In the genomic region with DNA sequence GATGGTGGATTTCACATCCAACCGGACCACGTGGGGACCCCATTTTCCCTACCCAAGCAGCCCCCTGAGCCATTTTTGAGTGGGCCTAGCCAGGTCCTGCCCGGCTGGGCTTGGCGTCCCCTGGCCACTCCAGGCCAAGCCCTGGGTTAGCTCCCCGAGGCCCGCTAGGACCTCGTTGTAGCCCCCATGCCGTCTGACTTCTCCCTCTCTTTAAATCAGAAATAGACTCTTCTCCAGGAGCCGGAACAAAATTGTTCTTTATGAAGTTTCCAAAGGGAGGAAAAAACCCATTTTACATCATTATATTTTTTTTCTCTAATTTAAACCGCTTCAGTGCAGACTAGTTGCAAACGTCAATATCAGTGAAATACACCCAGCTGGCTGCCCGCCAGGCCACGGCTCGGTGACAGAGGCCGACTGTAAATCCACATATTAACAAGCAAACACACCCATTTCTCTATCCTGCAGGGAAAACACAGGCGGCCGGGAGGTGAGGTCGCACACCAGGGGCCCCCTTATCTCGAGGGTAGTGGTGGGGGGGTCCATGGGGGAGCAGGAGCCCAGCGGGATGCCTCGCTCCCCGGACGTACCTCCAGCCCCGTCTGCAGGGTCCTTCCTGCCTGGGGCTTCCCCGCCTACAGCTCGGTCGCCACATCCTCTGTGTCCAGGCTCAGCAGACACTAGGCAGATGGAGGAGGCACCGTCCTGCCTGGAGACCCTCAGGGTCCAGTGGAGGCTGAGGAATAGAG, we compare ENCODE assay signal across 8 cellular contexts.
DNase-seq lines count a peak whose midpoint lies in the region; ATAC-seq and TF ChIP-seq lines count a peak whose summit lies in the region.

No MANE protein-coding gene starts in this region.

- H3K27me3 ChIP-seq in subcutaneous abdominal adipose tissue (ENCODE audit: control insufficient read depth in 5 of 5, insufficient read depth in 4 of 5, low read length in 5 of 5), result peaks cover 0 to 25% (median 8%) of the 10 kb centered on the region in 5 donors

- POLR2A ChIA-PET in HEK293 (lab: Yijun Ruan, JAX), result no interaction called here

- CTCF ChIA-PET in HEK293 (lab: Yijun Ruan, JAX), result no interaction called here

- DNase-seq in T-helper 9 cell, result peak; percentile 20
- DNase-seq in foreskin fibroblast, result peak; percentile 23 to 64
- no peak for DNase-seq in stimulated activated CD4-positive, alpha-beta T cell treated with anti-CD3 and anti-CD28 coated beads, Interleukin-2, amount 100 ng/mL, for 48 hours
- DNase-seq in ACHN, result no peak

- peak overlapping the region; percentile 16 for H3K4me3 ChIP-seq in HEK293 (ENCODE audit: low read depth, low read length)
- no peak overlapping the region for H3K4me3 ChIP-seq in foreskin fibroblast (ENCODE audit: low read depth in 1 of 2, low read length in 2 of 2)
- peak overlapping the region in 3 of 5 donors; percentile 36 to 53 (median 49) for H3K4me3 ChIP-seq in subcutaneous abdominal adipose tissue (ENCODE audit: low read depth in 1 of 5, low read length in 5 of 5)

- TF ChIP-seq CTCF in C4-2B (conservative IDR thresholded peaks at IDR 0.05) (no peak), HEK293 (tag by site-specific recombination; IDR thresholded peaks at IDR 0.05) (no peak), foreskin fibroblast (IDR thresholded peaks at IDR 0.05; ENCODE audit: low read depth, low read length) (no peak)

- H3K4me1 ChIP-seq in HEK293 (ENCODE audit: control insufficient read depth, insufficient read depth, low read length) (peaks cover 2% of the 10 kb centered on the region; the same call in 1 of the 2 replicates), subcutaneous abdominal adipose tissue (ENCODE audit: control insufficient read depth in 5 of 5, insufficient read depth in 5 of 5, low read length in 5 of 5) (peaks cover 1 to 29% (median 21%) of the 10 kb centered on the region in 5 donors)

- ATAC-seq in GM19467 (IDR thresholded peaks at IDR 0.05; ENCODE audit: unreplicated experiment), result no peak

- peak overlapping the region in 1 of 5 donors; percentile 42 for H3K9ac ChIP-seq in subcutaneous abdominal adipose tissue (ENCODE audit: low read length in 5 of 5)

- peak overlapping the region; percentile 70 for H3K27ac ChIP-seq in C4-2B
- H3K27ac ChIP-seq in HEK293 (ENCODE audit: extremely low read depth, low read depth, low read length), result no peak overlapping the region; the same call in 1 of the 2 replicates
- no peak overlapping the region for H3K27ac ChIP-seq in subcutaneous abdominal adipose tissue (ENCODE audit: low read depth, low read length)

- H3K36me3 ChIP-seq in HEK293 (ENCODE audit: control insufficient read depth in 2 of 2, insufficient read depth in 1 of 2, low read length in 2 of 2) (no peaks in the 10 kb centered on the region), subcutaneous abdominal adipose tissue (ENCODE audit: control insufficient read depth in 5 of 5, insufficient read depth in 5 of 5, low read length in 5 of 5) (peaks cover 0 to 8% (median 0%) of the 10 kb centered on the region in 5 donors)

- in situ Hi-C loops in ACHN (cut with HindIII; ENCODE audit: low pct_ligation_motif_present, low pct_unique_long_range_greater_than_20kb, low sequenced_read_pairs), result no loop called here

- H3K9me3 ChIP-seq in HEK293 (ENCODE audit: control insufficient read depth, insufficient read depth, low read depth, low read length) (no peaks in the 10 kb centered on the region), subcutaneous abdominal adipose tissue (ENCODE audit: control insufficient read depth in 5 of 5, low read length in 5 of 5) (no peaks in the 10 kb centered on the region)

TF ChIP-seq in HEK293, 187 proteins besides CTCF, POLR2A, EP300 and RAD21 (continues in another document):
- peak; percentile 44; the same call in 1 of the 2 replicates for TF ChIP-seq ZNF664 (tag by site-specific recombination; IDR thresholded peaks at IDR 0.05)
- TF ChIP-seq ZSCAN16 (tag by site-specific recombination; IDR thresholded peaks at IDR 0.05), result peak; percentile 77; the same call in 1 of the 2 replicates
- TF ChIP-seq WT1 (tag by site-specific recombination; IDR thresholded peaks at IDR 0.05), result 0 out of 2 replicates have a peak, but pooled peaks have one; percentile 32
- TF ChIP-seq GLIS2 (tag by site-specific recombination; IDR thresholded peaks at IDR 0.05), result peak; percentile 77
- TF ChIP-seq ZEB2 (tag by site-specific recombination; IDR thresholded peaks at IDR 0.05), result 0 out of 2 replicates have a peak, but pooled peaks have one; percentile 38
- peak; percentile 65; the same call in 1 of the 2 replicates for TF ChIP-seq KLF9 (tag by site-specific recombination; IDR thresholded peaks at IDR 0.05; ENCODE audit: low read depth)
- TF ChIP-seq FEZF1 (tag by site-specific recombination; IDR thresholded peaks at IDR 0.05), result peak; percentile 46; the same call in 1 of the 2 replicates
- TF ChIP-seq, protein P1, sequence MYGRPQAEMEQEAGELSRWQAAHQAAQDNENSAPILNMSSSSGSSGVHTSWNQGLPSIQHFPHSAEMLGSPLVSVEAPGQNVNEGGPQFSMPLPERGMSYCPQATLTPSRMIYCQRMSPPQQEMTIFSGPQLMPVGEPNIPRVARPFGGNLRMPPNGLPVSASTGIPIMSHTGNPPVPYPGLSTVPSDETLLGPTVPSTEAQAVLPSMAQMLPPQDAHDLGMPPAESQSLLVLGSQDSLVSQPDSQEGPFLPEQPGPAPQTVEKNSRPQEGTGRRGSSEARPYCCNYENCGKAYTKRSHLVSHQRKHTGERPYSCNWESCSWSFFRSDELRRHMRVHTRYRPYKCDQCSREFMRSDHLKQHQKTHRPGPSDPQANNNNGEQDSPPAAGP (tag by site-specific recombination; IDR thresholded peaks at IDR 0.05), result peak; percentile 55; the same call in 1 of the 2 replicates
- peak; percentile 65; the same call in 1 of the 2 replicates for TF ChIP-seq ZNF398 (tag by site-specific recombination; IDR thresholded peaks at IDR 0.05)
- TF ChIP-seq IKZF3 (tag by site-specific recombination; IDR thresholded peaks at IDR 0.05), result peak; percentile 60
- no peak for TF ChIP-seq ZNF121 (tag by site-specific recombination; IDR thresholded peaks at IDR 0.05)
- no peak for TF ChIP-seq ZBTB21 (tag by site-specific recombination; IDR thresholded peaks at IDR 0.05)
- peak; percentile 55; the same call in 1 of the 2 replicates for TF ChIP-seq SP7 (tag by site-specific recombination; IDR thresholded peaks at IDR 0.05)
- TF ChIP-seq KLF10 (tag by site-specific recombination; IDR thresholded peaks at IDR 0.05), result peak; percentile 63; the same call in 1 of the 2 replicates
- TF ChIP-seq ZNF16 (tag by site-specific recombination; IDR thresholded peaks at IDR 0.05; ENCODE audit: low read depth), result no peak
- 0 out of 2 replicates have a peak, but pooled peaks have one; percentile 36 for TF ChIP-seq ZXDB (tag by site-specific recombination; IDR thresholded peaks at IDR 0.05)
- peak; percentile 24; the same call in 1 of the 2 replicates for TF ChIP-seq ZBTB8A (tag by site-specific recombination; IDR thresholded peaks at IDR 0.05)
- TF ChIP-seq, protein P2, sequence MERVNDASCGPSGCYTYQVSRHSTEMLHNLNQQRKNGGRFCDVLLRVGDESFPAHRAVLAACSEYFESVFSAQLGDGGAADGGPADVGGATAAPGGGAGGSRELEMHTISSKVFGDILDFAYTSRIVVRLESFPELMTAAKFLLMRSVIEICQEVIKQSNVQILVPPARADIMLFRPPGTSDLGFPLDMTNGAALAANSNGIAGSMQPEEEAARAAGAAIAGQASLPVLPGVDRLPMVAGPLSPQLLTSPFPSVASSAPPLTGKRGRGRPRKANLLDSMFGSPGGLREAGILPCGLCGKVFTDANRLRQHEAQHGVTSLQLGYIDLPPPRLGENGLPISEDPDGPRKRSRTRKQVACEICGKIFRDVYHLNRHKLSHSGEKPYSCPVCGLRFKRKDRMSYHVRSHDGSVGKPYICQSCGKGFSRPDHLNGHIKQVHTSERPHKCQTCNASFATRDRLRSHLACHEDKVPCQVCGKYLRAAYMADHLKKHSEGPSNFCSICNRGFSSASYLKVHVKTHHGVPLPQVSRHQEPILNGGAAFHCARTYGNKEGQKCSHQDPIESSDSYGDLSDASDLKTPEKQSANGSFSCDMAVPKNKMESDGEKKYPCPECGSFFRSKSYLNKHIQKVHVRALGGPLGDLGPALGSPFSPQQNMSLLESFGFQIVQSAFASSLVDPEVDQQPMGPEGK (tag by site-specific recombination; IDR thresholded peaks at IDR 0.05), result peak; percentile 69
- no peak for TF ChIP-seq ZNF837 (tag by site-specific recombination; IDR thresholded peaks at IDR 0.05)
- TF ChIP-seq EGR2 (tag by site-specific recombination; IDR thresholded peaks at IDR 0.05; ENCODE audit: low read depth), result no peak
- TF ChIP-seq, protein P3, sequence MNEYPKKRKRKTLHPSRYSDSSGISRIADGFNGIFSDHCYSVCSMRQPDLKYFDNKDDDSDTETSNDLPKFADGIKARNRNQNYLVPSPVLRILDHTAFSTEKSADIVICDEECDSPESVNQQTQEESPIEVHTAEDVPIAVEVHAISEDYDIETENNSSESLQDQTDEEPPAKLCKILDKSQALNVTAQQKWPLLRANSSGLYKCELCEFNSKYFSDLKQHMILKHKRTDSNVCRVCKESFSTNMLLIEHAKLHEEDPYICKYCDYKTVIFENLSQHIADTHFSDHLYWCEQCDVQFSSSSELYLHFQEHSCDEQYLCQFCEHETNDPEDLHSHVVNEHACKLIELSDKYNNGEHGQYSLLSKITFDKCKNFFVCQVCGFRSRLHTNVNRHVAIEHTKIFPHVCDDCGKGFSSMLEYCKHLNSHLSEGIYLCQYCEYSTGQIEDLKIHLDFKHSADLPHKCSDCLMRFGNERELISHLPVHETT (tag by site-specific recombination; IDR thresholded peaks at IDR 0.05), result no peak
- TF ChIP-seq ZBTB17 (tag by site-specific recombination; IDR thresholded peaks at IDR 0.05), result peak; percentile 67
- TF ChIP-seq GLIS1 (tag by site-specific recombination; IDR thresholded peaks at IDR 0.05), result peak; percentile 98

Comparison
In these comparisons a context has a peak if more than half of its experiments do, and no peak if none do; other contexts are left out.
1. H3K4me3 ChIP-seq: peak in HEK293 (single experiment) and subcutaneous abdominal adipose tissue (3 of 5); none in foreskin fibroblast (0 of 2).
2. DNase-seq: peak in T-helper 9 cell (single experiment) and foreskin fibroblast (2 of 2); none in stimulated activated CD4-positive, alpha-beta T cell treated with anti-CD3 and anti-CD28 coated beads, Interleukin-2, amount 100 ng/mL, for 48 hours (0 of 2) and ACHN (single experiment).